13 cellular contexts compared by ENCODE assay signal in genomic region chr2:216490061-216490460, GRCh38. TPM values are rescaled to one million over a fixed set of nuclear protein-coding genes. Genes with fewer than 3 reads are reported as not detected.
A peak's percentile ranks its signal among the peaks of the same experiment; 100 is the strongest.
DNase-seq lines count a peak whose midpoint lies in the region; ATAC-seq and TF ChIP-seq lines count a peak whose summit lies in the region.
"Had no signal": no experiment of that assay in that cellular context is flagged by ENCODE, and none has a peak within 500 bp of the region (broad histone marks: within the 10 kb centered on the region; RNA-seq: fewer than 3 reads in every experiment).

No MANE protein-coding gene starts in this region.

- H3K79me2 ChIP-seq in Loucy (ENCODE audit: insufficient read depth, low read length): no peaks in the 10 kb centered on the region
- no peaks in the 10 kb centered on the region for H3K79me2 ChIP-seq in hepatocyte

- H3K9me2 ChIP-seq in Loucy (replicated peaks; ENCODE audit: low read depth, low read length) (no peaks in the 10 kb centered on the region), hepatocyte (replicated peaks; ENCODE audit: insufficient read depth) (no peaks in the 10 kb centered on the region)

- H3K27ac ChIP-seq in hepatocyte: peak overlapping the region; percentile 34
- no peak overlapping the region for H3K27ac ChIP-seq in endodermal cell (ENCODE audit: low read depth, low read length)
- no peak overlapping the region for H3K27ac ChIP-seq in CD4-positive, alpha-beta T cell (ENCODE audit: low read depth, low read length)

- H3K27me3 ChIP-seq in BJ (ENCODE audit: control insufficient read depth, insufficient read depth, low read length): no peaks in the 10 kb centered on the region
- H3K27me3 ChIP-seq in Loucy (ENCODE audit: insufficient read depth, low read length, poor library complexity, severe bottlenecking): no peaks in the 10 kb centered on the region
- no peaks in the 10 kb centered on the region for H3K27me3 ChIP-seq in hepatocyte
- no peaks in the 10 kb centered on the region for H3K27me3 ChIP-seq in endodermal cell (ENCODE audit: control insufficient read depth, insufficient read depth, low read length, poor library complexity, severe bottlenecking)
- H3K27me3 ChIP-seq in CD4-positive, alpha-beta T cell (ENCODE audit: control insufficient read depth, insufficient read depth, low read length): no peaks in the 10 kb centered on the region

- H3K4me1 ChIP-seq in Loucy (ENCODE audit: insufficient read depth, low read length, poor library complexity, severe bottlenecking) (peaks cover 50% of the 10 kb centered on the region), hepatocyte (ENCODE audit: insufficient read depth) (peaks cover 13% of the 10 kb centered on the region), endodermal cell (ENCODE audit: control insufficient read depth, insufficient read depth, low read length) (no peaks in the 10 kb centered on the region)

- no peaks in the 10 kb centered on the region for H3K4me1 Mint-ChIP-seq in endodermal cell
- H3K4me1 Mint-ChIP-seq in CD4-positive, alpha-beta T cell (ENCODE audit: low read depth): no peaks in the 10 kb centered on the region

- H3K4me3 ChIP-seq in BJ (ENCODE audit: low read depth, low read length) (no peak overlapping the region), Loucy (ENCODE audit: low read length, poor library complexity, severe bottlenecking) (peak overlapping the region; percentile 10), hepatocyte (no peak overlapping the region), endodermal cell (ENCODE audit: low read length) (no peak overlapping the region)

- DNase-seq in BJ (ENCODE audit: low read depth) (peak; percentile 41), astrocyte of the hippocampus (ENCODE audit: low read depth, low spot score) (peak; percentile 62), hepatocyte (ENCODE audit: low spot score) (no peak), HuH-7 (ENCODE audit: low spot score) (no peak), GM20000 (ENCODE audit: low spot score) (no peak), endodermal cell (no peak)
- DNase-seq in CD4-positive, alpha-beta T cell: no peak
- DNase-seq: activated CD4-positive, alpha-beta T cell treated with anti-CD3 and anti-CD28 coated beads, Interleukin-2, amount 10 ng/mL, durations not matched to agents 7 days and 5 days; activated gamma-delta T cell treated with Interleukin-2 at 50 U/mL for 16 hours; naive thymus-derived CD8-positive, alpha-beta T cell; NCI-H2171; stimulated activated naive CD4-positive, alpha-beta T cell treated with Interleukin-2 at 50 U/mL for 16 hours had no signal

- no peaks in the 10 kb centered on the region for H3F3A ChIP-seq in Loucy (ENCODE audit: low read depth)

- no peak overlapping the region for H3K27ac Mint-ChIP-seq in endodermal cell
- H3K27ac Mint-ChIP-seq in CD4-positive, alpha-beta T cell: no peak overlapping the region
- H3K27ac Mint-ChIP-seq: activated CD4-positive, alpha-beta T cell treated with anti-CD3 and anti-CD28 coated beads, Interleukin-2, amount 10 ng/mL, durations not matched to agents 7 days and 5 days had no signal

- WGBS in hepatocyte (ENCODE audit: low lambda C conversion rate, missing lambda C conversion rate): 50% methylated on average over 1 of the region's 1 CpG
- 100% methylated on average over 1 of the region's 1 CpG; no CpG with 5 or more reads in 1 of the 2 experiments for WGBS in endodermal cell (ENCODE audit: insufficient coverage in 1 of 2, insufficient read length in 1 of 2), 2 experiments

- CTCF ChIA-PET in BJ (lab: Yijun Ruan, JAX): no interaction called here
- CTCF ChIA-PET in CD4-positive, alpha-beta T cell (lab: Charles Lee): no interaction called here

- ATAC-seq in CD4-positive, alpha-beta T cell (ENCODE audit: poor library complexity): no peak
- ATAC-seq: naive thymus-derived CD8-positive, alpha-beta T cell had no signal

- H3K9ac ChIP-seq in Loucy (ENCODE audit: low read depth, low read length, poor library complexity, severe bottlenecking) (peak overlapping the region; percentile 28), endodermal cell (ENCODE audit: extremely low read depth, low read length, poor library complexity, severe bottlenecking) (no peak overlapping the region)

- H3K4me2 ChIP-seq in Loucy (ENCODE audit: low read depth, low read length, poor library complexity, severe bottlenecking): peak overlapping the region; percentile 59
- no peak overlapping the region for H3K4me2 ChIP-seq in hepatocyte

- H3K4me3 Mint-ChIP-seq in endodermal cell: no peak overlapping the region
- H3K4me3 Mint-ChIP-seq in CD4-positive, alpha-beta T cell: no peak overlapping the region
- H3K4me3 Mint-ChIP-seq: activated CD4-positive, alpha-beta T cell treated with anti-CD3 and anti-CD28 coated beads, Interleukin-2, amount 10 ng/mL, durations not matched to agents 7 days and 5 days; naive thymus-derived CD8-positive, alpha-beta T cell had no signal

- H3K36me3 ChIP-seq in BJ (ENCODE audit: control insufficient read depth, insufficient read depth, low read length) (no peaks in the 10 kb centered on the region), Loucy (ENCODE audit: insufficient read depth, low read length) (no peaks in the 10 kb centered on the region), hepatocyte (replicated peaks; ENCODE audit: insufficient read depth, low read depth) (no peaks in the 10 kb centered on the region), endodermal cell (ENCODE audit: control insufficient read depth, insufficient read depth, low read length) (no peaks in the 10 kb centered on the region)

- H2AFZ ChIP-seq in Loucy (ENCODE audit: low read length): no peak overlapping the region
- H2AFZ ChIP-seq in hepatocyte: no peak overlapping the region

- no peaks in the 10 kb centered on the region for H3K27me3 Mint-ChIP-seq in endodermal cell (ENCODE audit: insufficient read depth)
- no peaks in the 10 kb centered on the region for H3K27me3 Mint-ChIP-seq in CD4-positive, alpha-beta T cell
- H3K27me3 Mint-ChIP-seq: activated CD4-positive, alpha-beta T cell treated with anti-CD3 and anti-CD28 coated beads, Interleukin-2, amount 10 ng/mL, durations not matched to agents 7 days and 5 days; naive thymus-derived CD8-positive, alpha-beta T cell had no signal

- H4K20me1 ChIP-seq in Loucy (ENCODE audit: insufficient read depth, low read length, poor library complexity, severe bottlenecking): no peaks in the 10 kb centered on the region
- H4K20me1 ChIP-seq in hepatocyte (ENCODE audit: insufficient read depth, poor library complexity, severe bottlenecking): no peaks in the 10 kb centered on the region

- POLR2A ChIA-PET in BJ (lab: Charles Lee): no interaction called here
- POLR2A ChIA-PET in CD4-positive, alpha-beta T cell (lab: Charles Lee): no interaction called here

- no peak for TF ChIP-seq CTCF in BJ (IDR thresholded peaks at IDR 0.05; ENCODE audit: insufficient read depth, low read depth, low read length)
- TF ChIP-seq CTCF in Loucy (conservative IDR thresholded peaks at IDR 0.05; ENCODE audit: low read length): no peak
- TF ChIP-seq CTCF in hepatocyte (IDR thresholded peaks at IDR 0.05; ENCODE audit: poor library complexity): no peak
- TF ChIP-seq CTCF in GM20000 (IDR thresholded peaks at IDR 0.05; ENCODE audit: extremely low read depth, missing control alignments): no peak
- no peak for TF ChIP-seq CTCF in endodermal cell (conservative IDR thresholded peaks at IDR 0.05)
- TF ChIP-seq CTCF in CD4-positive, alpha-beta T cell (IDR thresholded peaks at IDR 0.05): no peak

- H3K9me3 ChIP-seq in Loucy (ENCODE audit: insufficient read depth, low read depth, low read length): no peaks in the 10 kb centered on the region
- H3K9me3 ChIP-seq in hepatocyte (ENCODE audit: low read depth): no peaks in the 10 kb centered on the region
- no peaks in the 10 kb centered on the region for H3K9me3 ChIP-seq in endodermal cell (ENCODE audit: control insufficient read depth, low read length)
- H3K9me3 ChIP-seq in CD4-positive, alpha-beta T cell (ENCODE audit: control insufficient read depth, low read length): no peaks in the 10 kb centered on the region

- no peaks in the 10 kb centered on the region for H3K36me3 Mint-ChIP-seq in endodermal cell (ENCODE audit: low read depth)
- H3K36me3 Mint-ChIP-seq in CD4-positive, alpha-beta T cell (ENCODE audit: low read depth): no peaks in the 10 kb centered on the region
- H3K36me3 Mint-ChIP-seq: naive thymus-derived CD8-positive, alpha-beta T cell had no signal

- no peaks in the 10 kb centered on the region for H3K9me3 Mint-ChIP-seq in endodermal cell
- H3K9me3 Mint-ChIP-seq in CD4-positive, alpha-beta T cell: no peaks in the 10 kb centered on the region
- H3K9me3 Mint-ChIP-seq: activated CD4-positive, alpha-beta T cell treated with anti-CD3 and anti-CD28 coated beads, Interleukin-2, amount 10 ng/mL, durations not matched to agents 7 days and 5 days; naive thymus-derived CD8-positive, alpha-beta T cell had no signal

- intact Hi-C loops in CD4-positive, alpha-beta T cell (cut with DNase I, micrococcal nuclease): loop anchor here in 1 of 2 experiments (10.0 kb wide), 1 partner anchor 455 kb away; no protein-coding TSS in a partner anchor

RNA-seq across cellular contexts. Expression of gene RPL37A, which starts 8.6 kb away (rescaled TPM):
- polyA plus RNA-seq in BJ (2011; rRNA removed): 4,924 and 5,113 TPM in 2 replicates
- polyA minus RNA-seq in BJ (2011; rRNA and poly(A)+ RNA removed): 586 and 746 TPM in 2 replicates
- total RNA-seq in hepatocyte: 1,119 and 1,301 TPM in 2 replicates
- polyA plus RNA-seq in hepatocyte: 1,011 and 1,060 TPM in 2 replicates
- total RNA-seq in endodermal cell: 1,000 to 10,000 TPM; 2,589 to 2,765 TPM
- 1,971 TPM for polyA plus RNA-seq in endodermal cell (2013, experiment 1 of 2)
- polyA plus RNA-seq in endodermal cell (2013, experiment 2 of 2): 1,927 TPM
- 1,000 to 10,000 TPM; 4,138 to 4,142 TPM for total RNA-seq in CD4-positive, alpha-beta T cell

Comparison
In these comparisons a context has a peak if more than half of its experiments do, and no peak if none do; other contexts are left out.
1. DNase-seq: peak in BJ (single experiment) and astrocyte of the hippocampus (single experiment); none in hepatocyte (single experiment), HuH-7 (single experiment), GM20000 (single experiment), endodermal cell (single experiment) and CD4-positive, alpha-beta T cell (0 of 10).